ENCODE assay signal across 10 cellular contexts in the genomic region with DNA sequence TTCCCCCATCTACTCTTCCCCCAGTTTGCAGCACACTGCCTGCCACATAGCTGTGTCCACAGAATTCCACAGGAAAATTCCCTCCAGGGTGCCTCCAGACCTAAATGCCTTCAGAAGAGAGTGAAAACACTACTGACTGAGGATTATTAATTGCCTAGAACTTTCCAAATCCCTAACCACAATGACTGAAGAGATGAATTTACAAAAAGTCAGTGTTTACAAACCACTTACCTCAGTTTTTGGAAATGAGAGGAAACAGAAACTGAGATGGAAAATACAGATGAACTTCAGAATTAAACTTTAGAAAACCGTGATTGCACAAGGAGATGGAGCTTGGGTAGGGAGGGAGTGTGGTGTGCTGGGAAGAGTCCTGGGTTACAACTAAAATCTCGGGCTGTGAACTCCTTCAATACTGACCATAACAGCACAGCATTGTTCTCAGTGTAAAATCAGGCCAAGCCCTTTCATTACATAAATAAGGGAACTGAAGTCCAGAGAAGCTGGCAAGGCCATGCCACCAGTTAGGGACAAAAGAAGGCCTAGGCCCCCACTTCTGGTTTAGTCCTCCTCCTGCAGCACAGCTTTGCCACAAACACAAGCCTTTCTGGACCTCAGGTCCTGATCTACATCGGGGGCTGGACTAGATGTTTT. TPM values are rescaled to one million over a fixed set of nuclear protein-coding genes. Genes with fewer than 3 reads are reported as not detected.
DNase-seq lines count a peak whose midpoint lies in the region; TF ChIP-seq lines count a peak whose summit lies in the region.
"Had no signal": no experiment of that assay in that cellular context is flagged by ENCODE, and none has a peak within 500 bp of the region (broad histone marks: within the 10 kb centered on the region; RNA-seq: fewer than 3 reads in every experiment).

No MANE protein-coding gene starts in this region.

- H4K8ac ChIP-seq in mesenchymal stem cell (ENCODE audit: low read length), result no peak overlapping the region

- H3K27me3 ChIP-seq in mesenchymal stem cell (ENCODE audit: control insufficient read depth in 1 of 2, insufficient read depth in 1 of 2, low read length in 2 of 2) (no peaks in the 10 kb centered on the region), tibial nerve (no peaks in the 10 kb centered on the region)

- no peak for TF ChIP-seq CTCF in tibial nerve (IDR thresholded peaks at IDR 0.05)

- H3K36me3 ChIP-seq in mesenchymal stem cell (ENCODE audit: control insufficient read depth in 1 of 2, insufficient read depth in 2 of 2, low read depth in 1 of 2, low read length in 2 of 2) (peaks cover 0 to 23% of the 10 kb centered on the region in 2 experiments), tibial nerve (peaks cover 0 to 7% (median 2%) of the 10 kb centered on the region in 3 donors)
- H3K36me3 ChIP-seq: cardiac muscle cell had no signal

- peak overlapping the region; percentile 56 for H3K4me3 Mint-ChIP-seq in activated naive CD4-positive, alpha-beta T cell treated with anti-CD3 and anti-CD28 coated beads for 36 hours

- CTCF ChIA-PET in activated naive CD4-positive, alpha-beta T cell treated with anti-CD3 and anti-CD28 coated beads for 36 hours (lab: Charles Lee), result interaction anchor here (0.7 to 1.2 kb wide), 5 partner anchors 8 to 433 kb away, joined by 3 read pairs; no protein-coding TSS in a partner anchor

- H2BK15ac ChIP-seq in mesenchymal stem cell (ENCODE audit: low read depth, poor library complexity, severe bottlenecking), result no peak overlapping the region

- peaks cover 8% of the 10 kb centered on the region for H3K36me3 Mint-ChIP-seq in activated naive CD4-positive, alpha-beta T cell treated with anti-CD3 and anti-CD28 coated beads for 36 hours (ENCODE audit: low read depth)

- peaks cover 23% of the 10 kb centered on the region for H3K79me1 ChIP-seq in mesenchymal stem cell (replicated peaks; ENCODE audit: low read length, poor library complexity, severe bottlenecking)

- intact Hi-C loops in activated naive CD4-positive, alpha-beta T cell treated with anti-CD3 and anti-CD28 coated beads for 36 hours (cut with micrococcal nuclease), result loop anchor here (5.0 kb wide), 1 partner anchor 650 kb away; no protein-coding TSS in a partner anchor

- no peak overlapping the region for H2BK5ac ChIP-seq in mesenchymal stem cell (ENCODE audit: low read depth, low read length, poor library complexity, severe bottlenecking)

- H3K27ac Mint-ChIP-seq in activated naive CD4-positive, alpha-beta T cell treated with anti-CD3 and anti-CD28 coated beads for 36 hours, result peak overlapping the region; percentile 91

- H2AK5ac ChIP-seq in mesenchymal stem cell (ENCODE audit: low read length, severe bottlenecking), result no peak overlapping the region

- H3K14ac ChIP-seq in mesenchymal stem cell (ENCODE audit: low read length in 2 of 2), result no peak overlapping the region

- no peak overlapping the region for H2AFZ ChIP-seq in mesenchymal stem cell (ENCODE audit: low read depth, low read length)

- peaks cover 17% of the 10 kb centered on the region for H3K4me1 ChIP-seq in mesenchymal stem cell (ENCODE audit: control insufficient read depth, insufficient read depth, low read depth, low read length)
- H3K4me1 ChIP-seq in tibial nerve, result peaks cover 0 to 91% (median 71%) of the 10 kb centered on the region in 4 donors

- H3K4me3 ChIP-seq in mesenchymal stem cell (ENCODE audit: insufficient read depth in 1 of 2, low read depth in 1 of 2, low read length in 2 of 2) (peak overlapping the region in 1 of 2 experiments; percentile 1), tibial nerve (no peak overlapping the region)
- H3K4me3 ChIP-seq: cardiac muscle cell had no signal

- H3K23ac ChIP-seq in mesenchymal stem cell (ENCODE audit: low read length in 2 of 2), result no peak overlapping the region

- DNase-seq in activated naive CD4-positive, alpha-beta T cell treated with anti-CD3 and anti-CD28 coated beads for 36 hours, result no peak
- no peak for DNase-seq in activated naive CD4-positive, alpha-beta T cell treated with anti-CD3 and anti-CD28 coated beads, Interleukin-2, amount 50 U/mL, for 16 hours
- DNase-seq in astrocyte of the hippocampus (ENCODE audit: low read depth, low spot score) (peak; percentile 32), mesenchymal stem cell (peak; percentile 80), tibial nerve (ENCODE audit: low spot score in 2 of 2) (no peak), HUDEP-2 (lab: John Stamatoyannopoulos, UW; ENCODE audit: unreplicated experiment in 76 of 76) (no peak), activated gamma-delta T cell treated with Interleukin-2 at 50 U/mL for 16 hours (no peak), activated gamma-delta T cell (lab: John Stamatoyannopoulos, UW) (no peak)
- DNase-seq: mesendoderm had no signal

- peaks cover 64% of the 10 kb centered on the region for H3K4me1 Mint-ChIP-seq in activated naive CD4-positive, alpha-beta T cell treated with anti-CD3 and anti-CD28 coated beads for 36 hours (ENCODE audit: low read depth)

- no peak overlapping the region for H4K91ac ChIP-seq in mesenchymal stem cell (ENCODE audit: low read length)

- H3K4me2 ChIP-seq in mesenchymal stem cell (ENCODE audit: low read length, poor library complexity, severe bottlenecking), result no peak overlapping the region

- H3K9me3 ChIP-seq in mesenchymal stem cell (ENCODE audit: control insufficient read depth, low read length) (no peaks in the 10 kb centered on the region), tibial nerve (no peaks in the 10 kb centered on the region)

- TF ChIP-seq POLR2A in tibial nerve (IDR thresholded peaks at IDR 0.05), result no peak

- no peaks in the 10 kb centered on the region for H3K27me3 Mint-ChIP-seq in activated naive CD4-positive, alpha-beta T cell treated with anti-CD3 and anti-CD28 coated beads for 36 hours (ENCODE audit: low read depth)

- no peak overlapping the region for H2BK120ac ChIP-seq in mesenchymal stem cell (ENCODE audit: low read depth, low read length)

- peak overlapping the region in 1 of 2 experiments; percentile 19 for H3K18ac ChIP-seq in mesenchymal stem cell (ENCODE audit: low read depth in 1 of 2, low read length in 2 of 2)

- H3K9ac ChIP-seq in mesenchymal stem cell (ENCODE audit: low read length), result peak overlapping the region; percentile 85

- no peak overlapping the region for H3K4ac ChIP-seq in mesenchymal stem cell (ENCODE audit: low read depth in 1 of 2, low read length in 2 of 2)

- peak; percentile 36 to 58 for TF ChIP-seq EP300 in tibial nerve (IDR thresholded peaks at IDR 0.05)

- peak overlapping the region in 1 of 2 experiments; percentile 37 for H2BK12ac ChIP-seq in mesenchymal stem cell (ENCODE audit: low read length in 2 of 2)

- H3K27ac ChIP-seq in mesenchymal stem cell (ENCODE audit: low read length, poor library complexity, severe bottlenecking) (no peak overlapping the region), tibial nerve (peak overlapping the region; percentile 52 to 98 (median 78))
- H3K27ac ChIP-seq: cardiac muscle cell had no signal

- H3K9me3 Mint-ChIP-seq in activated naive CD4-positive, alpha-beta T cell treated with anti-CD3 and anti-CD28 coated beads for 36 hours, result no peaks in the 10 kb centered on the region

- WGBS in mesenchymal stem cell, result 80% methylated on average over 2 of the region's 3 CpGs
- 7 to 11% methylated on average over 3 of the region's 3 CpGs for WGBS in tibial nerve, 2 donors

RNA-seq across cellular contexts. Expression of a gene that starts 4.1 kb away (rescaled TPM):
- total RNA-seq in activated naive CD4-positive, alpha-beta T cell treated with anti-CD3 and anti-CD28 coated beads for 36 hours, result 10 to 100 TPM; 76.8 to 81.0 TPM
- polyA plus RNA-seq in mesenchymal stem cell (2013, experiment 1 of 2), result 31.9 TPM
- polyA plus RNA-seq in mesenchymal stem cell (2013, experiment 2 of 2), result 31.5 TPM
- total RNA-seq in tibial nerve, result 10 to 100 TPM; 56.7 to 78.9 (median 70.5) TPM

Comparison
In these comparisons a context has a peak if more than half of its experiments do, and no peak if none do; other contexts are left out.
1. DNase-seq: peak in astrocyte of the hippocampus (single experiment) and mesenchymal stem cell (single experiment); none in activated naive CD4-positive, alpha-beta T cell treated with anti-CD3 and anti-CD28 coated beads for 36 hours (single experiment), activated naive CD4-positive, alpha-beta T cell treated with anti-CD3 and anti-CD28 coated beads, Interleukin-2, amount 50 U/mL, for 16 hours (single experiment), tibial nerve (0 of 2), HUDEP-2 (0 of 76), activated gamma-delta T cell treated with Interleukin-2 at 50 U/mL for 16 hours (single experiment) and activated gamma-delta T cell (single experiment).